11 cellular contexts compared by ENCODE assay signal in genomic region chr10:87750001-87750651, GRCh38.
DNase-seq lines count a peak whose midpoint lies in the region; ATAC-seq, FAIRE-seq and TF ChIP-seq lines count a peak whose summit lies in the region.
"Had no signal": no experiment of that assay in that cellular context is flagged by ENCODE, and none has a peak within 500 bp of the region (broad histone marks: within the 10 kb centered on the region; RNA-seq: fewer than 3 reads in every experiment).

No MANE protein-coding gene starts in this region.

- H3K27me3 Mint-ChIP-seq in endothelial cell (ENCODE audit: unreplicated experiment), result no peaks in the 10 kb centered on the region
- no peaks in the 10 kb centered on the region for H3K27me3 Mint-ChIP-seq in naive thymus-derived CD8-positive, alpha-beta T cell

- peak overlapping the region; percentile 8 for H3K27ac Mint-ChIP-seq in endothelial cell (ENCODE audit: unreplicated experiment)
- peak overlapping the region; percentile 20 to 84 (median 45) for H3K27ac Mint-ChIP-seq in naive thymus-derived CD8-positive, alpha-beta T cell

- DNase-seq in GM12891 (ENCODE audit: insufficient read length, low spot score) (no peak), M059J (ENCODE audit: low read depth) (peak; percentile 93), endothelial cell (ENCODE audit: low spot score) (no peak), breast epithelium (ENCODE audit: low spot score in 2 of 2) (no peak), DMS79 (lab: John Stamatoyannopoulos, UW) (no peak)
- DNase-seq in naive thymus-derived CD8-positive, alpha-beta T cell, result no peak
- DNase-seq: activated CD4-positive, alpha-beta T cell treated with anti-CD3 and anti-CD28 coated beads for 48 hours; caudate nucleus; PC-9 had no signal

- peak in 1 of 2 donors; percentile 23 for ATAC-seq in naive thymus-derived CD8-positive, alpha-beta T cell
- no peak for ATAC-seq in GM21528 (IDR thresholded peaks at IDR 0.05; ENCODE audit: low FRiP score, unreplicated experiment)
- ATAC-seq in GM19452 (IDR thresholded peaks at IDR 0.05; ENCODE audit: unreplicated experiment), result no peak

- intact Hi-C loops in breast epithelium (cut with DNase I; ENCODE audit: low total_unique reads), result no loop called here

- POLR2A ChIA-PET in naive thymus-derived CD8-positive, alpha-beta T cell (lab: Charles Lee), result interaction anchor here (0.6 kb wide), 1 partner anchor 419 kb away, joined by 3 read pairs; no protein-coding TSS in a partner anchor

- TF ChIP-seq CTCF in endothelial cell (IDR thresholded peaks at IDR 0.05; ENCODE audit: unreplicated experiment) (no peak), breast epithelium (IDR thresholded peaks at IDR 0.05) (no peak)

- H3K27ac ChIP-seq in breast epithelium, result peak overlapping the region in 1 of 2 donors; percentile 23
- H3K27ac ChIP-seq: PC-9 had no signal

- no peak overlapping the region for H3K4me3 Mint-ChIP-seq in endothelial cell (ENCODE audit: unreplicated experiment)
- H3K4me3 Mint-ChIP-seq in naive thymus-derived CD8-positive, alpha-beta T cell, result no peak overlapping the region

- no peaks in the 10 kb centered on the region for H3K9me3 ChIP-seq in breast epithelium

- FAIRE-seq in GM12891 (lab: Jason Lieb, UNC), result peak; percentile 23

- H3K27me3 ChIP-seq in breast epithelium, result no peaks in the 10 kb centered on the region

- no peaks in the 10 kb centered on the region for H3K4me1 ChIP-seq in breast epithelium

- peaks cover 10% of the 10 kb centered on the region for H3K36me3 Mint-ChIP-seq in endothelial cell (ENCODE audit: low read depth, unreplicated experiment)
- peaks cover 0 to 28% (median 11%) of the 10 kb centered on the region in 3 donors for H3K36me3 Mint-ChIP-seq in naive thymus-derived CD8-positive, alpha-beta T cell

- no peaks in the 10 kb centered on the region for H3K4me1 Mint-ChIP-seq in endothelial cell (ENCODE audit: unreplicated experiment)
- H3K4me1 Mint-ChIP-seq in naive thymus-derived CD8-positive, alpha-beta T cell, result peaks cover 0 to 7% (median 2%) of the 10 kb centered on the region in 4 donors

- H3K4me3 ChIP-seq in breast epithelium, result no peak overlapping the region
- H3K4me3 ChIP-seq: PC-9 had no signal

- H3K9me3 Mint-ChIP-seq in endothelial cell (ENCODE audit: unreplicated experiment), result no peaks in the 10 kb centered on the region
- H3K9me3 Mint-ChIP-seq in naive thymus-derived CD8-positive, alpha-beta T cell, result peaks cover 0 to 4% (median 0%) of the 10 kb centered on the region in 9 donors

- no peak for TF ChIP-seq POLR2A in GM12891 (IDR thresholded peaks at IDR 0.05; ENCODE audit: low read depth, low read length)
- TF ChIP-seq POLR2A in breast epithelium (IDR thresholded peaks at IDR 0.05), result no peak

- no peaks in the 10 kb centered on the region for H3K36me3 ChIP-seq in breast epithelium

TF ChIP-seq in GM12891, 5 proteins besides CTCF, POLR2A, EP300 and RAD21:
- TF ChIP-seq TAF1 (IDR thresholded peaks at IDR 0.05; ENCODE audit: low read depth, low read length), result no peak
- TF ChIP-seq SPI1 (IDR thresholded peaks at IDR 0.05; ENCODE audit: low read depth, low read length), result no peak
- TF ChIP-seq POLR2AphosphoS5 (IDR thresholded peaks at IDR 0.05; ENCODE audit: low read depth, low read length), result peak; percentile 40
- no peak for TF ChIP-seq PAX5 (IDR thresholded peaks at IDR 0.05; ENCODE audit: insufficient read depth, low read length, severe bottlenecking)
- no peak for TF ChIP-seq POU2F2 (IDR thresholded peaks at IDR 0.05; ENCODE audit: low read depth, low read length)
TF ChIP-seq in GM12891: peak in this region for 1.
